In the genomic region with DNA sequence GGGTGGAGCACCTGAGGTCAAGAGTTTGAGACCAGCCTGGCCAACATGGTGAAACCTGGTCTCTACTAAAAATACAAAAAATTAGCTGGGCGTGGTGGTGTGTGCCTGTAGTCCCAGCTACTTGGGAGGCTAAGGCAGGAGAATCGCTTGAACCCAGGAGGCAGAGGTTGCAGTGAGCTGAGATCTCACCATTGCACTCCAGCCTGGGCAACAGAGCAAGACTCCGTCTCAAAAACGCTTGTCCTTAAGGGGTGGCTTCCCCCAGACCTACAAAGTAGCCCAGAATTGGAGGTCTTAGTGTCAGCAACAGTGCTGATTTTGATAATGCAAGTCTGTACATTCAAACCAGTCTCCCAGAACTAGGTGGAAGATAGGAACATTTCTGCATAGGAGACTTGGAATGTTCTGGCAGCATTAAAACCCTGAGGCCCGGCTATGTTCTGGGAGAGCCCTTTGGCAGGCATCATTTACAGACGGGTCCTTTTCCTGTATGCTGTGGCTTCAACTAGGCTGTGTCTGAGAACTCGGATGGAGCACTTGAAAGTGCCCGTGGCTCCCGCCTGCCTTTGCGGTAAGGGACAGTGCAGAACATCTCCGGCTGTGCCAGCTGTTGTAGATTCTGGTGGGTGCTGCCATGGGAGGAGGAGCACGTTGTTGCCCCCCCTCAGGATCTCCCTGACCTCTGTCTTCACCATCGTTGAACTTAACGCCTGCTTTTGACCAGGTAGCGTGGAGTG, we compare ENCODE assay signal across 7 cellular contexts. TPM values are rescaled to one million over a fixed set of nuclear protein-coding genes. Genes with fewer than 3 reads are reported as not detected.
DNase-seq lines count a peak whose midpoint lies in the region; ATAC-seq, FAIRE-seq and TF ChIP-seq lines count a peak whose summit lies in the region.
"Not testable (repeated sequence)": the region's sequence is repeated elsewhere in the genome, so short reads cannot be mapped to it uniquely, and the experiment has no call there.

No MANE protein-coding gene starts in this region.

- H3K23ac ChIP-seq in H9 (ENCODE audit: insufficient read length, low read depth, low read length) = not testable (repeated sequence)

- H3K9me3 Mint-ChIP-seq in H9; activated T-cell treated with anti-CD3 and anti-CD28 coated beads, Interleukin-2, amount 50 U/mL, for 24 hours; stimulated activated naive CD8-positive, alpha-beta T cell treated with anti-CD3 and anti-CD28 coated beads, Interleukin-15, Interleukin-2, amounts not matched to agents 100 ng/mL and 50 ng/mL, for 24 hours: not testable (repeated sequence)

- H3K4me2 ChIP-seq in H9 (ENCODE audit: insufficient read depth, insufficient read length, low read length); HepG2 (ENCODE audit: low read depth, low read length): not testable (repeated sequence)

- not testable (repeated sequence) for H3K27me3 ChIP-seq in H9 (ENCODE audit: insufficient read depth, low read length); esophagus squamous epithelium; HepG2 (ENCODE audit: control insufficient read depth in 1 of 2, insufficient read depth in 2 of 2, low read length in 2 of 2); neutrophil

- not testable (repeated sequence) for H3K27ac ChIP-seq in H9 (ENCODE audit: insufficient read length, low read depth, low read length)
- H3K27ac ChIP-seq in caudate nucleus (ENCODE audit: low read depth, low read length) (peak overlapping the region; percentile 3), esophagus squamous epithelium (peak overlapping the region; percentile 73 to 80 (median 77)), HepG2 (ENCODE audit: extremely low read length, insufficient read depth, low read length) (peak overlapping the region; percentile 22), neutrophil (peak overlapping the region; percentile 88)

- BruUV-seq in HepG2 (replicated peaks; lab: Mats Ljungman, UMichigan) = not testable (repeated sequence)

- H3K36me3 ChIP-seq in esophagus squamous epithelium (peaks cover 10 to 63% (median 11%) of the 10 kb centered on the region in 3 donors), HepG2 (replicated peaks in 1 of 2; ENCODE audit: control insufficient read depth in 1 of 2, insufficient read depth in 2 of 2, low read length in 2 of 2) (peaks cover 19 to 58% of the 10 kb centered on the region in 2 experiments), neutrophil (peaks cover 63% of the 10 kb centered on the region)

- not testable (repeated sequence) for H2BK15ac ChIP-seq in H9 (ENCODE audit: low read depth, low read length)

- in situ Hi-C loops in HepG2 (cut with HindIII; ENCODE audit: extremely low pct_ligation_motif_present, low pct_unique_long_range_greater_than_20kb) = not testable (repeated sequence)

- H4K5ac ChIP-seq in H9 (ENCODE audit: insufficient read length, low read depth, low read length) = not testable (repeated sequence)

- H4K91ac ChIP-seq in H9 (ENCODE audit: insufficient read length, low read depth, low read length) = not testable (repeated sequence)

- POLR2A ChIA-PET in HepG2 (lab: Yijun Ruan, JAX) = not testable (repeated sequence)

- H3K4me1 Mint-ChIP-seq in H9 = peaks cover 7 to 28% of the 10 kb centered on the region in 2 experiments; a peak in 3 of 4 replicates
- peaks cover 50% of the 10 kb centered on the region for H3K4me1 Mint-ChIP-seq in activated T-cell treated with anti-CD3 and anti-CD28 coated beads, Interleukin-2, amount 50 U/mL, for 24 hours (ENCODE audit: low read depth)
- peaks cover 36% of the 10 kb centered on the region for H3K4me1 Mint-ChIP-seq in stimulated activated naive CD8-positive, alpha-beta T cell treated with anti-CD3 and anti-CD28 coated beads, Interleukin-15, Interleukin-2, amounts not matched to agents 100 ng/mL and 50 ng/mL, for 24 hours (ENCODE audit: low read depth)

- not testable (repeated sequence) for H4K20me1 ChIP-seq in H9 (ENCODE audit: control insufficient read depth, insufficient read depth, insufficient read length)
- H4K20me1 ChIP-seq in HepG2 (ENCODE audit: insufficient read depth, low read length) = peaks cover 62% of the 10 kb centered on the region

- not testable (repeated sequence) for H2BK5ac ChIP-seq in H9 (ENCODE audit: insufficient read length, low read length)

- H3K18ac ChIP-seq in H9 (ENCODE audit: insufficient read length, low read depth, low read length) = not testable (repeated sequence)

- H3K9ac ChIP-seq in H9 (ENCODE audit: extremely low read depth, insufficient read length, low read length); HepG2 (ENCODE audit: insufficient read depth, low read depth, low read length): not testable (repeated sequence)

- not testable (repeated sequence) for H4K8ac ChIP-seq in H9 (replicated peaks; ENCODE audit: insufficient read length, low read depth, low read length)

- H3K79me2 ChIP-seq in H9 (ENCODE audit: insufficient read depth, low read length) = peaks cover 37% of the 10 kb centered on the region; the same call in 1 of the 2 replicates
- H3K79me2 ChIP-seq in HepG2 (ENCODE audit: insufficient read depth, low read length) = peaks cover 61% of the 10 kb centered on the region

- FAIRE-seq in HepG2 (lab: Jason Lieb, UNC) = not testable (repeated sequence)

- H3K27me3 Mint-ChIP-seq in H9 (ENCODE audit: low read depth); activated T-cell treated with anti-CD3 and anti-CD28 coated beads, Interleukin-2, amount 50 U/mL, for 24 hours; stimulated activated naive CD8-positive, alpha-beta T cell treated with anti-CD3 and anti-CD28 coated beads, Interleukin-15, Interleukin-2, amounts not matched to agents 100 ng/mL and 50 ng/mL, for 24 hours: not testable (repeated sequence)

- H3K27ac Mint-ChIP-seq in H9 = peak overlapping the region in 2 of 3 experiments; percentile 79 to 82; a peak in 4 of 7 replicates
- H3K27ac Mint-ChIP-seq in activated T-cell treated with anti-CD3 and anti-CD28 coated beads, Interleukin-2, amount 50 U/mL, for 24 hours = peak overlapping the region; percentile 61
- H3K27ac Mint-ChIP-seq in stimulated activated naive CD8-positive, alpha-beta T cell treated with anti-CD3 and anti-CD28 coated beads, Interleukin-15, Interleukin-2, amounts not matched to agents 100 ng/mL and 50 ng/mL, for 24 hours = peak overlapping the region; percentile 38

- H3K4me3 Mint-ChIP-seq in H9; activated T-cell treated with anti-CD3 and anti-CD28 coated beads, Interleukin-2, amount 50 U/mL, for 24 hours; stimulated activated naive CD8-positive, alpha-beta T cell treated with anti-CD3 and anti-CD28 coated beads, Interleukin-15, Interleukin-2, amounts not matched to agents 100 ng/mL and 50 ng/mL, for 24 hours: not testable (repeated sequence)

- not testable (repeated sequence) for H3K4me1 ChIP-seq in H9 (ENCODE audit: insufficient read depth, low read length)
- peaks cover 64 to 100% (median 67%) of the 10 kb centered on the region in 3 donors for H3K4me1 ChIP-seq in esophagus squamous epithelium
- H3K4me1 ChIP-seq in HepG2 (ENCODE audit: insufficient read depth, low read length) = peaks cover 33% of the 10 kb centered on the region
- peaks cover 43 to 50% of the 10 kb centered on the region in 2 experiments for H3K4me1 ChIP-seq in neutrophil (ENCODE audit: control insufficient read depth in 1 of 2, insufficient read depth in 1 of 2, low read depth in 1 of 2, low read length in 1 of 2)

- CTCF ChIA-PET in HepG2 (lab: Yijun Ruan, JAX; ENCODE audit: low intra/inter-chr PET ratio, low total read pairs) = not testable (repeated sequence)

- not testable (repeated sequence) for ATAC-seq in HepG2

- H2BK120ac ChIP-seq in H9 (ENCODE audit: low read depth, low read length, poor library complexity, severe bottlenecking) = not testable (repeated sequence)

- H2AK5ac ChIP-seq in H9 (ENCODE audit: insufficient read length, low read length) = not testable (repeated sequence)

- H3T11ph ChIP-seq in H9 (ENCODE audit: low read length) = not testable (repeated sequence)

- not testable (repeated sequence) for H3K23me2 ChIP-seq in H9 (ENCODE audit: insufficient read length, low read depth, low read length, poor library complexity, severe bottlenecking)

- not testable (repeated sequence) for H3K56ac ChIP-seq in H9 (ENCODE audit: insufficient read length, low read depth, low read length)

- not testable (repeated sequence) for H3K79me1 ChIP-seq in H9 (ENCODE audit: insufficient read depth, low read depth, low read length, poor library complexity, severe bottlenecking)

- TF ChIP-seq EP300 in HepG2 (IDR thresholded peaks at IDR 0.05; ENCODE audit: low read depth in 2 of 2, low read length in 2 of 2); HepG2 (CRISPR knock-in tag; IDR thresholded peaks at IDR 0.05; ENCODE audit: borderline replicate concordance): not testable (repeated sequence)

- H2AFZ ChIP-seq in H9 (ENCODE audit: low read length); HepG2 (ENCODE audit: low read length): not testable (repeated sequence)

- H2BK12ac ChIP-seq in H9 (ENCODE audit: insufficient read length, low read depth, low read length) = not testable (repeated sequence)

- TF ChIP-seq RAD21 in HepG2 (CRISPR knock-in tag; IDR thresholded peaks at IDR 0.05) = not testable (repeated sequence)

- TF ChIP-seq POLR2A in esophagus squamous epithelium (IDR thresholded peaks at IDR 0.05); HepG2 (IDR thresholded peaks at IDR 0.05; ENCODE audit: insufficient read depth in 1 of 2, low read depth in 2 of 2, low read length in 2 of 2): not testable (repeated sequence)

- H3K4me3 ChIP-seq in esophagus squamous epithelium = peak overlapping the region in 1 of 4 donors; percentile 39
- H3K4me3 ChIP-seq in HepG2 (replicated peaks in 1 of 3; ENCODE audit: insufficient read depth in 1 of 3, low read depth in 2 of 3, low read length in 3 of 3); neutrophil (ENCODE audit: low read depth in 1 of 2, low read length in 1 of 2): not testable (repeated sequence)

- not testable (repeated sequence) for H3K9me3 ChIP-seq in H9 (ENCODE audit: control insufficient read depth, low read depth, low read length); esophagus squamous epithelium; HepG2 (ENCODE audit: low read length); neutrophil

- not testable (repeated sequence) for TF ChIP-seq CTCF in H9 (conservative IDR thresholded peaks at IDR 0.05); esophagus squamous epithelium (IDR thresholded peaks at IDR 0.05); HepG2 (CRISPR knock-in tag; IDR thresholded peaks at IDR 0.05); neutrophil (IDR thresholded peaks at IDR 0.05)

- intact Hi-C loops in esophagus squamous epithelium (cut with DNase I); HepG2 (cut with micrococcal nuclease; ENCODE audit: unreplicated experiment): not testable (repeated sequence)

- not testable (repeated sequence) for H3K14ac ChIP-seq in H9 (ENCODE audit: insufficient read depth, low read length)

- WGBS in H9 (ENCODE audit: extremely low coverage, insufficient read length, low lambda C conversion rate) = no CpG with 5 or more reads among the region's 15 CpGs
- 69 to 70% methylated on average over 11 to 12 of the region's 15 CpGs for WGBS in esophagus squamous epithelium, 2 donors
- WGBS in HepG2 (ENCODE audit: low lambda C conversion rate) = 92% methylated on average over 10 of the region's 15 CpGs

- not testable (repeated sequence) for H3K4ac ChIP-seq in H9 (ENCODE audit: low read depth, low read length)

- DNase-seq in H9; activated T-cell treated with anti-CD3 and anti-CD28 coated beads, Interleukin-2, amount 50 U/mL, for 24 hours; esophagus squamous epithelium (lab: John Stamatoyannopoulos, UW); HepG2 (ENCODE audit: low spot score): not testable (repeated sequence)
- DNase-seq in caudate nucleus (lab: John Stamatoyannopoulos, UW) = peak in 2 of 61 donors; percentile 8 to 16

- H3K36me3 Mint-ChIP-seq in H9 (ENCODE audit: insufficient read depth in 1 of 3, low read depth in 3 of 3) = peaks cover 54 to 65% (median 59%) of the 10 kb centered on the region in 3 experiments
- peaks cover 88% of the 10 kb centered on the region for H3K36me3 Mint-ChIP-seq in activated T-cell treated with anti-CD3 and anti-CD28 coated beads, Interleukin-2, amount 50 U/mL, for 24 hours (ENCODE audit: low read depth)
- H3K36me3 Mint-ChIP-seq in stimulated activated naive CD8-positive, alpha-beta T cell treated with anti-CD3 and anti-CD28 coated beads, Interleukin-15, Interleukin-2, amounts not matched to agents 100 ng/mL and 50 ng/mL, for 24 hours (ENCODE audit: low read depth) = peaks cover 55% of the 10 kb centered on the region

- not testable (repeated sequence) for H2BK20ac ChIP-seq in H9 (ENCODE audit: low read depth, low read length, poor library complexity, severe bottlenecking)

RNA-seq across cellular contexts. Expression of a gene that starts 23.6 kb away (rescaled TPM):
- total RNA-seq in H9 (2021) (245 and 255 TPM in 2 replicates), esophagus squamous epithelium (100 to 1,000 TPM; 174 to 310 (median 226) TPM), HepG2 (2016; rRNA removed; fragmentation: Illumina TruSeq; extraction: Trizol) (80.7 and 92.3 TPM in 2 replicates)
- total RNA-seq in HepG2 (2016; cell fraction: cytosol; rRNA removed; fragmentation: Illumina TruSeq; extraction: Trizol; ENCODE audit: low read depth) = 33.7 and 42.8 TPM in 2 replicates
- total RNA-seq in HepG2 (2016; cell fraction: insoluble cytoplasmic fraction; rRNA removed; fragmentation: Illumina TruSeq; extraction: Trizol) = 79.1 and 81.6 TPM in 2 replicates
- total RNA-seq in HepG2 (2016; cell fraction: membrane; rRNA removed; fragmentation: Illumina TruSeq; extraction: Trizol) = 68.4 and 78.8 TPM in 2 replicates
- 43.3 and 45.3 TPM in 2 replicates for total RNA-seq in HepG2 (2016; cell fraction: nucleus; rRNA removed; fragmentation: Illumina TruSeq; extraction: Trizol)
- 183 and 228 TPM in 2 replicates for polyA plus RNA-seq in HepG2 (2011; rRNA removed)
- polyA plus RNA-seq in HepG2 (2011; cell fraction: cytosol; rRNA removed) = 157 and 234 TPM in 2 replicates
- 75.7 and 78.6 TPM in 2 replicates for polyA plus RNA-seq in HepG2 (2011; cell fraction: nucleus; rRNA removed)
- 160 and 216 TPM in 2 replicates for polyA plus RNA-seq in HepG2 (2012)
- polyA plus RNA-seq in HepG2 (2016; cell fraction: cytosol; fragmentation: Illumina TruSeq; extraction: Trizol; ENCODE audit: low read depth) = 133 and 156 TPM in 2 replicates
- polyA plus RNA-seq in HepG2 (2016; cell fraction: insoluble cytoplasmic fraction; fragmentation: Illumina TruSeq; extraction: Trizol; ENCODE audit: low read depth) = 227 and 254 TPM in 2 replicates
- polyA plus RNA-seq in HepG2 (2016; cell fraction: membrane; fragmentation: Illumina TruSeq; extraction: Trizol; ENCODE audit: low read depth) = 179 and 194 TPM in 2 replicates
- 148 and 169 TPM in 2 replicates for polyA plus RNA-seq in HepG2 (2016; cell fraction: nucleus; fragmentation: Illumina TruSeq; extraction: Trizol; ENCODE audit: insufficient read depth, low read depth)
- polyA minus RNA-seq in HepG2 (2011; rRNA and poly(A)+ RNA removed; ENCODE audit: low replicate concordance) = 104 and 174 TPM in 2 replicates
- polyA minus RNA-seq in HepG2 (2011; cell fraction: cytosol; rRNA and poly(A)+ RNA removed) = 92.9 and 96.5 TPM in 2 replicates
- polyA minus RNA-seq in HepG2 (2011; cell fraction: nucleus; rRNA and poly(A)+ RNA removed) = 45.4 and 62.7 TPM in 2 replicates

RNA-seq across cellular contexts. Expression of a gene that starts 49.2 kb away (rescaled TPM):
- total RNA-seq in H9 (2021) = 15.0 and 17.3 TPM in 2 replicates
- 10 to 100 TPM; 10.6 to 21.2 (median 14.2) TPM for total RNA-seq in esophagus squamous epithelium
- total RNA-seq in HepG2 (2016; rRNA removed; fragmentation: Illumina TruSeq; extraction: Trizol) = 12.0 and 14.7 TPM in 2 replicates
- total RNA-seq in HepG2 (2016; cell fraction: cytosol; rRNA removed; fragmentation: Illumina TruSeq; extraction: Trizol; ENCODE audit: low read depth) = 8.8 TPM in 2 replicates
- 12.4 and 12.8 TPM in 2 replicates for total RNA-seq in HepG2 (2016; cell fraction: insoluble cytoplasmic fraction; rRNA removed; fragmentation: Illumina TruSeq; extraction: Trizol)
- total RNA-seq in HepG2 (2016; cell fraction: membrane; rRNA removed; fragmentation: Illumina TruSeq; extraction: Trizol) = 24.5 and 25.6 TPM in 2 replicates
- total RNA-seq in HepG2 (2016; cell fraction: nucleus; rRNA removed; fragmentation: Illumina TruSeq; extraction: Trizol) = 6.4 and 7.1 TPM in 2 replicates
- polyA plus RNA-seq in HepG2 (2011; rRNA removed) = 10.2 and 10.5 TPM in 2 replicates
- polyA plus RNA-seq in HepG2 (2011; cell fraction: cytosol; rRNA removed) = 8.5 and 10.8 TPM in 2 replicates
- 3.0 and 4.0 TPM in 2 replicates for polyA plus RNA-seq in HepG2 (2011; cell fraction: nucleus; rRNA removed)
- 8.1 and 8.3 TPM in 2 replicates for polyA plus RNA-seq in HepG2 (2012)
- polyA plus RNA-seq in HepG2 (2016; cell fraction: cytosol; fragmentation: Illumina TruSeq; extraction: Trizol; ENCODE audit: low read depth) = 10.3 and 11.6 TPM in 2 replicates
- 16.3 and 16.9 TPM in 2 replicates for polyA plus RNA-seq in HepG2 (2016; cell fraction: insoluble cytoplasmic fraction; fragmentation: Illumina TruSeq; extraction: Trizol; ENCODE audit: low read depth)
- polyA plus RNA-seq in HepG2 (2016; cell fraction: membrane; fragmentation: Illumina TruSeq; extraction: Trizol; ENCODE audit: low read depth) = 20.2 and 22.5 TPM in 2 replicates
- polyA plus RNA-seq in HepG2 (2016; cell fraction: nucleus; fragmentation: Illumina TruSeq; extraction: Trizol; ENCODE audit: insufficient read depth, low read depth) = 8.1 and 8.6 TPM in 2 replicates
- 12.7 and 12.9 TPM in 2 replicates for polyA minus RNA-seq in HepG2 (2011; rRNA and poly(A)+ RNA removed; ENCODE audit: low replicate concordance)
- 11.9 and 15.0 TPM in 2 replicates for polyA minus RNA-seq in HepG2 (2011; cell fraction: cytosol; rRNA and poly(A)+ RNA removed)
- 4.0 and 4.7 TPM in 2 replicates for polyA minus RNA-seq in HepG2 (2011; cell fraction: nucleus; rRNA and poly(A)+ RNA removed)

RNA-seq across cellular contexts. Expression of a gene that starts 49.8 kb away (rescaled TPM):
- total RNA-seq in H9 (2021) (41.9 and 46.4 TPM in 2 replicates), esophagus squamous epithelium (10 to 100 TPM in 3 of 4 donors, 1 to 10 TPM in 1; 7.1 to 12.4 (median 10.6) TPM), HepG2 (2016; rRNA removed; fragmentation: Illumina TruSeq; extraction: Trizol) (3.6 and 7.9 TPM in 2 replicates)
- 6.4 and 7.1 TPM in 2 replicates for total RNA-seq in HepG2 (2016; cell fraction: cytosol; rRNA removed; fragmentation: Illumina TruSeq; extraction: Trizol; ENCODE audit: low read depth)
- 3.1 and 7.2 TPM in 2 replicates for total RNA-seq in HepG2 (2016; cell fraction: insoluble cytoplasmic fraction; rRNA removed; fragmentation: Illumina TruSeq; extraction: Trizol)
- 4.0 and 4.5 TPM in 2 replicates for total RNA-seq in HepG2 (2016; cell fraction: membrane; rRNA removed; fragmentation: Illumina TruSeq; extraction: Trizol)
- 10.1 and 13.2 TPM in 2 replicates for total RNA-seq in HepG2 (2016; cell fraction: nucleus; rRNA removed; fragmentation: Illumina TruSeq; extraction: Trizol)
- polyA plus RNA-seq in HepG2 (2011; rRNA removed) = 9.8 and 11.5 TPM in 2 replicates
- polyA plus RNA-seq in HepG2 (2011; cell fraction: cytosol; rRNA removed) = 9.4 and 11.5 TPM in 2 replicates
- 20.8 and 23.8 TPM in 2 replicates for polyA plus RNA-seq in HepG2 (2011; cell fraction: nucleus; rRNA removed)
- polyA plus RNA-seq in HepG2 (2012) = 7.9 and 10.4 TPM in 2 replicates
- 1.2 and 1.8 TPM in 2 replicates for polyA plus RNA-seq in HepG2 (2016; cell fraction: cytosol; fragmentation: Illumina TruSeq; extraction: Trizol; ENCODE audit: low read depth)
- polyA plus RNA-seq in HepG2 (2016; cell fraction: insoluble cytoplasmic fraction; fragmentation: Illumina TruSeq; extraction: Trizol; ENCODE audit: low read depth) = 3.4 and 4.3 TPM in 2 replicates
- polyA plus RNA-seq in HepG2 (2016; cell fraction: membrane; fragmentation: Illumina TruSeq; extraction: Trizol; ENCODE audit: low read depth) = 2.0 and 2.2 TPM in 2 replicates
- 21.3 and 23.7 TPM in 2 replicates for polyA plus RNA-seq in HepG2 (2016; cell fraction: nucleus; fragmentation: Illumina TruSeq; extraction: Trizol; ENCODE audit: insufficient read depth, low read depth)
- polyA minus RNA-seq in HepG2 (2011; rRNA and poly(A)+ RNA removed; ENCODE audit: low replicate concordance) = 40.2 and 95.0 TPM in 2 replicates
- 9.5 and 9.9 TPM in 2 replicates for polyA minus RNA-seq in HepG2 (2011; cell fraction: cytosol; rRNA and poly(A)+ RNA removed)
- polyA minus RNA-seq in HepG2 (2011; cell fraction: nucleus; rRNA and poly(A)+ RNA removed) = 24.1 and 29.1 TPM in 2 replicates
